15 cellular contexts compared by ENCODE assay signal in the genomic region with DNA sequence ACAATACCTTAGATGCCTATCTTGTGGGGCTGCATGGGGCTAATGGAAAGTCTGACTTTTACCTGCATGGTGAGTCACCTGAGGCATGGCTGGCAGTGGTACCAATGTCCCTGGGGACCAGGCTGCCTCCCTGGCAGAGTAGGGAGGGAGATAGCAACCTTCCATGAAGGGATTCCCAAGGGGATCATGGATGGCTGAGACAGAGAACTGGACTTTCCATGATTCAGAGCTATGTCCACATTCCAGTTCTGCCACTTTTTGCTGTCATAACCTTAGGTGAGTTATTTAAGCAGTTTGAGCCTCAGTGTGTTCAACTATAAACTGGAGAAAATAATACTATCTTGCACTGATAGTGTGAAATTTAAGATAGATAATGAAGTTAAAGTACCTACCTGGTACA.
"Had no signal": no experiment of that assay in that cellular context is flagged by ENCODE, and none has a peak within 500 bp of the region (broad histone marks: within the 10 kb centered on the region; RNA-seq: fewer than 3 reads in every experiment).

No MANE protein-coding gene starts in this region.

- H3K4me3 ChIP-seq: ascending aorta, cardiac muscle cell, esophagus squamous epithelium, transverse colon had no signal

- H3K27ac Mint-ChIP-seq: activated CD8-positive, alpha-beta T cell treated with anti-CD3 and anti-CD28 coated beads for 36 hours; activated T-cell treated with anti-CD3 and anti-CD28 coated beads, Interleukin-2, amount 50 U/mL, for 72 hours had no signal

- ATAC-seq: activated CD8-positive, alpha-beta T cell treated with anti-CD3 and anti-CD28 coated beads for 36 hours; activated T-cell treated with anti-CD3 and anti-CD28 coated beads, Interleukin-2, amount 50 U/mL, for 72 hours; left ventricle myocardium superior had no signal

- H3K27me3 ChIP-seq: ascending aorta, esophagus squamous epithelium, transverse colon had no signal

- H3K36me3 ChIP-seq: ascending aorta, cardiac muscle cell, esophagus squamous epithelium, transverse colon had no signal

- H3K9me3 ChIP-seq: ascending aorta, esophagus squamous epithelium, transverse colon had no signal

- H3K9me3 Mint-ChIP-seq: activated CD8-positive, alpha-beta T cell treated with anti-CD3 and anti-CD28 coated beads for 36 hours; activated T-cell treated with anti-CD3 and anti-CD28 coated beads, Interleukin-2, amount 50 U/mL, for 72 hours had no signal

- DNase-seq: activated CD4-positive, alpha-beta T cell treated with anti-CD3 and anti-CD28 coated beads for 4 hours; activated CD8-positive, alpha-beta memory T cell treated with anti-CD3 and anti-CD28 coated beads, Interleukin-2, amount 50 U/mL, for 4 hours; activated CD8-positive, alpha-beta T cell treated with anti-CD3 and anti-CD28 coated beads for 36 hours; activated gamma-delta T cell treated with Interleukin-2 at 50 U/mL for 16 hours; activated T-cell treated with anti-CD3 and anti-CD28 coated beads, Interleukin-2, amount 50 U/mL, for 72 hours; esophagus squamous epithelium; foreskin melanocyte; left ventricle myocardium superior; retina; stimulated activated CD4-positive, alpha-beta T cell treated with anti-CD3 and anti-CD28 coated beads, Interleukin-4, amount 100 ng/mL, for 24 hours; T-helper 9 cell; transverse colon had no signal

- H3K4me3 Mint-ChIP-seq: activated CD8-positive, alpha-beta T cell treated with anti-CD3 and anti-CD28 coated beads for 36 hours; activated T-cell treated with anti-CD3 and anti-CD28 coated beads, Interleukin-2, amount 50 U/mL, for 72 hours had no signal

- H3K27ac ChIP-seq: ascending aorta, cardiac muscle cell, transverse colon, VCaP had no signal
